Comparison of ENCODE assay signal across 1 cellular context in genomic region chr11:65013692-65014145, GRCh38.
A peak's percentile ranks its signal among the peaks of the same experiment; 100 is the strongest.
TF ChIP-seq lines count a peak whose summit lies in the region.

No MANE protein-coding gene starts in this region.

TF ChIP-seq in HepG2, 621 proteins besides CTCF, POLR2A, EP300 and RAD21 (continued from another document and continues in another):
- TF ChIP-seq, protein P1, sequence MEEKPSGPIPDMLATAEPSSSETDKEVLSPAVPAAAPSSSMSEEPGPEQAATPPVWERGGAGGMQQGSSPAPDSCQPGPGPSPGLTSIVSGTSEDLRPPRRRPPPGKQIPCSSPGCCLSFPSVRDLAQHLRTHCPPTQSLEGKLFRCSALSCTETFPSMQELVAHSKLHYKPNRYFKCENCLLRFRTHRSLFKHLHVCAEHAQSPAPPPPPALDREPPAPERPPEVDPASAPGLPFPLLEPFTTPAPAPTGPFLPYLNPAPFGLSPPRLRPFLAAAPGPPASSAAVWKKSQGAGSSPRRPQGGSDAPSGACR (CRISPR knock-in tag; IDR thresholded peaks at IDR 0.05): no peak
- TF ChIP-seq MIER3 (CRISPR knock-in tag; IDR thresholded peaks at IDR 0.05; ENCODE audit: borderline replicate concordance): 0 out of 2 replicates have a peak, but pooled peaks have one; percentile 25
- 0 out of 2 replicates have a peak, but pooled peaks have one; percentile 35 for TF ChIP-seq FOSL2 (CRISPR knock-in tag; IDR thresholded peaks at IDR 0.05)
- 0 out of 2 replicates have a peak, but pooled peaks have one; percentile 35 for TF ChIP-seq ZNF33A (CRISPR knock-in tag; IDR thresholded peaks at IDR 0.05; ENCODE audit: borderline replicate concordance)
- TF ChIP-seq ELF1 (CRISPR knock-in tag; IDR thresholded peaks at IDR 0.05): no peak; the same call in 1 of the 2 replicates
- 0 out of 2 replicates have a peak, but pooled peaks have one; percentile 1 for TF ChIP-seq ZNF768 (CRISPR knock-in tag; IDR thresholded peaks at IDR 0.05)
- 0 out of 2 replicates have a peak, but pooled peaks have one; percentile 10 for TF ChIP-seq TOE1 (CRISPR knock-in tag; IDR thresholded peaks at IDR 0.05)
- TF ChIP-seq HMG20B (CRISPR knock-in tag; conservative IDR thresholded peaks at IDR 0.05): no peak
- 0 out of 2 replicates have a peak, but pooled peaks have one; percentile 79 for TF ChIP-seq MXD4 (CRISPR knock-in tag; IDR thresholded peaks at IDR 0.05)
- TF ChIP-seq ASH2L (IDR thresholded peaks at IDR 0.05; ENCODE audit: insufficient read length, low read depth, low read length): peak; percentile 62
- TF ChIP-seq BRD4 (CRISPR knock-in tag; IDR thresholded peaks at IDR 0.05): peak; percentile 55
- TF ChIP-seq SATB2 (CRISPR knock-in tag; IDR thresholded peaks at IDR 0.05): 0 out of 2 replicates have a peak, but pooled peaks have one; percentile 50
- peak; percentile 96 for TF ChIP-seq ZBTB7B (CRISPR knock-in tag; IDR thresholded peaks at IDR 0.05)
- no peak for TF ChIP-seq ZNF572 (CRISPR knock-in tag; IDR thresholded peaks at IDR 0.05)
- no peak for TF ChIP-seq ZNF256 (CRISPR knock-in tag; conservative IDR thresholded peaks at IDR 0.05)
- no peak for TF ChIP-seq ZNF710 (CRISPR knock-in tag; IDR thresholded peaks at IDR 0.05; ENCODE audit: borderline replicate concordance)
- TF ChIP-seq ZNF556 (CRISPR knock-in tag; IDR thresholded peaks at IDR 0.05; ENCODE audit: borderline replicate concordance): no peak; the same call in 1 of the 2 replicates
- TF ChIP-seq KDM4B (CRISPR knock-in tag; IDR thresholded peaks at IDR 0.05): no peak
- TF ChIP-seq LCORL (IDR thresholded peaks at IDR 0.05): no peak
- TF ChIP-seq LCORL (CRISPR knock-in tag; IDR thresholded peaks at IDR 0.05): peak; percentile 82
- TF ChIP-seq ARNTL (CRISPR knock-in tag; IDR thresholded peaks at IDR 0.05): peak; percentile 96
- 0 out of 2 replicates have a peak, but pooled peaks have one; percentile 44 for TF ChIP-seq ZNF160 (CRISPR knock-in tag; IDR thresholded peaks at IDR 0.05)
- TF ChIP-seq ZFX (CRISPR knock-in tag; IDR thresholded peaks at IDR 0.05; ENCODE audit: low read depth): peak; percentile 64
- peak; percentile 93 for TF ChIP-seq HNF1B (CRISPR knock-in tag; IDR thresholded peaks at IDR 0.05)
- TF ChIP-seq, protein P2, sequence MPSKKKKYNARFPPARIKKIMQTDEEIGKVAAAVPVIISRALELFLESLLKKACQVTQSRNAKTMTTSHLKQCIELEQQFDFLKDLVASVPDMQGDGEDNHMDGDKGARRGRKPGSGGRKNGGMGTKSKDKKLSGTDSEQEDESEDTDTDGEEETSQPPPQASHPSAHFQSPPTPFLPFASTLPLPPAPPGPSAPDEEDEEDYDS (CRISPR knock-in tag; IDR thresholded peaks at IDR 0.05): peak; percentile 54
- TF ChIP-seq, protein P3, sequence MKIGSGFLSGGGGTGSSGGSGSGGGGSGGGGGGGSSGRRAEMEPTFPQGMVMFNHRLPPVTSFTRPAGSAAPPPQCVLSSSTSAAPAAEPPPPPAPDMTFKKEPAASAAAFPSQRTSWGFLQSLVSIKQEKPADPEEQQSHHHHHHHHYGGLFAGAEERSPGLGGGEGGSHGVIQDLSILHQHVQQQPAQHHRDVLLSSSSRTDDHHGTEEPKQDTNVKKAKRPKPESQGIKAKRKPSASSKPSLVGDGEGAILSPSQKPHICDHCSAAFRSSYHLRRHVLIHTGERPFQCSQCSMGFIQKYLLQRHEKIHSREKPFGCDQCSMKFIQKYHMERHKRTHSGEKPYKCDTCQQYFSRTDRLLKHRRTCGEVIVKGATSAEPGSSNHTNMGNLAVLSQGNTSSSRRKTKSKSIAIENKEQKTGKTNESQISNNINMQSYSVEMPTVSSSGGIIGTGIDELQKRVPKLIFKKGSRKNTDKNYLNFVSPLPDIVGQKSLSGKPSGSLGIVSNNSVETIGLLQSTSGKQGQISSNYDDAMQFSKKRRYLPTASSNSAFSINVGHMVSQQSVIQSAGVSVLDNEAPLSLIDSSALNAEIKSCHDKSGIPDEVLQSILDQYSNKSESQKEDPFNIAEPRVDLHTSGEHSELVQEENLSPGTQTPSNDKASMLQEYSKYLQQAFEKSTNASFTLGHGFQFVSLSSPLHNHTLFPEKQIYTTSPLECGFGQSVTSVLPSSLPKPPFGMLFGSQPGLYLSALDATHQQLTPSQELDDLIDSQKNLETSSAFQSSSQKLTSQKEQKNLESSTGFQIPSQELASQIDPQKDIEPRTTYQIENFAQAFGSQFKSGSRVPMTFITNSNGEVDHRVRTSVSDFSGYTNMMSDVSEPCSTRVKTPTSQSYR (CRISPR knock-in tag; IDR thresholded peaks at IDR 0.05; ENCODE audit: borderline replicate concordance): no peak
- TF ChIP-seq YEATS4 (CRISPR knock-in tag; IDR thresholded peaks at IDR 0.05; ENCODE audit: borderline replicate concordance): 0 out of 2 replicates have a peak, but pooled peaks have one; percentile 61
- TF ChIP-seq, protein P4, sequence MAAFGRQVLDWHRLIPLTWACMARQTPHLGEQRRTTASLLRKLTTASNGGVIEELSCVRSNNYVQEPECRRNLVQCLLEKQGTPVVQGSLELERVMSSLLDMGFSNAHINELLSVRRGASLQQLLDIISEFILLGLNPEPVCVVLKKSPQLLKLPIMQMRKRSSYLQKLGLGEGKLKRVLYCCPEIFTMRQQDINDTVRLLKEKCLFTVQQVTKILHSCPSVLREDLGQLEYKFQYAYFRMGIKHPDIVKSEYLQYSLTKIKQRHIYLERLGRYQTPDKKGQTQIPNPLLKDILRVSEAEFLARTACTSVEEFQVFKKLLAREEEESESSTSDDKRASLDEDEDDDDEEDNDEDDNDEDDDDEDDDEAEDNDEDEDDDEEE (CRISPR knock-in tag; IDR thresholded peaks at IDR 0.05): no peak; the same call in 1 of the 2 replicates
- TF ChIP-seq ZNF563 (CRISPR knock-in tag; IDR thresholded peaks at IDR 0.05): peak; percentile 71; the same call in 1 of the 2 replicates
- 0 out of 2 replicates have a peak, but pooled peaks have one; percentile 57 for TF ChIP-seq WIZ (CRISPR knock-in tag; IDR thresholded peaks at IDR 0.05)
- 0 out of 2 replicates have a peak, but pooled peaks have one; percentile 57 for TF ChIP-seq ATF5 (CRISPR knock-in tag; IDR thresholded peaks at IDR 0.05; ENCODE audit: low read depth)
- TF ChIP-seq, protein P5, sequence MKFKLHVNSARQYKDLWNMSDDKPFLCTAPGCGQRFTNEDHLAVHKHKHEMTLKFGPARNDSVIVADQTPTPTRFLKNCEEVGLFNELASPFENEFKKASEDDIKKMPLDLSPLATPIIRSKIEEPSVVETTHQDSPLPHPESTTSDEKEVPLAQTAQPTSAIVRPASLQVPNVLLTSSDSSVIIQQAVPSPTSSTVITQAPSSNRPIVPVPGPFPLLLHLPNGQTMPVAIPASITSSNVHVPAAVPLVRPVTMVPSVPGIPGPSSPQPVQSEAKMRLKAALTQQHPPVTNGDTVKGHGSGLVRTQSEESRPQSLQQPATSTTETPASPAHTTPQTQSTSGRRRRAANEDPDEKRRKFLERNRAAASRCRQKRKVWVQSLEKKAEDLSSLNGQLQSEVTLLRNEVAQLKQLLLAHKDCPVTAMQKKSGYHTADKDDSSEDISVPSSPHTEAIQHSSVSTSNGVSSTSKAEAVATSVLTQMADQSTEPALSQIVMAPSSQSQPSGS (CRISPR knock-in tag; IDR thresholded peaks at IDR 0.05): 0 out of 2 replicates have a peak, but pooled peaks have one; percentile 40
- TF ChIP-seq ZNF614 (CRISPR knock-in tag; IDR thresholded peaks at IDR 0.05; ENCODE audit: borderline replicate concordance): peak; percentile 21; the same call in 1 of the 2 replicates
- TF ChIP-seq SP4 (CRISPR knock-in tag; IDR thresholded peaks at IDR 0.05): peak; percentile 61; the same call in 1 of the 2 replicates
- TF ChIP-seq NFIC (IDR thresholded peaks at IDR 0.05; ENCODE audit: low read length): no peak
- TF ChIP-seq USF2 (IDR thresholded peaks at IDR 0.05; ENCODE audit: low read depth, low read length): peak; percentile 87
- peak; percentile 99; the same call in 1 of the 2 replicates for TF ChIP-seq USF2 (CRISPR knock-in tag; IDR thresholded peaks at IDR 0.05; ENCODE audit: borderline replicate concordance)
- TF ChIP-seq HDAC2 (CRISPR knock-in tag; IDR thresholded peaks at IDR 0.05): no peak
- TF ChIP-seq ZNF547 (CRISPR knock-in tag; IDR thresholded peaks at IDR 0.05): peak; percentile 83; the same call in 1 of the 2 replicates
- no peak for TF ChIP-seq SRSF9 (IDR thresholded peaks at IDR 0.05; ENCODE audit: borderline replicate concordance, insufficient read depth, low read depth, low read length, poor library complexity, severe bottlenecking)
- TF ChIP-seq, protein P6, sequence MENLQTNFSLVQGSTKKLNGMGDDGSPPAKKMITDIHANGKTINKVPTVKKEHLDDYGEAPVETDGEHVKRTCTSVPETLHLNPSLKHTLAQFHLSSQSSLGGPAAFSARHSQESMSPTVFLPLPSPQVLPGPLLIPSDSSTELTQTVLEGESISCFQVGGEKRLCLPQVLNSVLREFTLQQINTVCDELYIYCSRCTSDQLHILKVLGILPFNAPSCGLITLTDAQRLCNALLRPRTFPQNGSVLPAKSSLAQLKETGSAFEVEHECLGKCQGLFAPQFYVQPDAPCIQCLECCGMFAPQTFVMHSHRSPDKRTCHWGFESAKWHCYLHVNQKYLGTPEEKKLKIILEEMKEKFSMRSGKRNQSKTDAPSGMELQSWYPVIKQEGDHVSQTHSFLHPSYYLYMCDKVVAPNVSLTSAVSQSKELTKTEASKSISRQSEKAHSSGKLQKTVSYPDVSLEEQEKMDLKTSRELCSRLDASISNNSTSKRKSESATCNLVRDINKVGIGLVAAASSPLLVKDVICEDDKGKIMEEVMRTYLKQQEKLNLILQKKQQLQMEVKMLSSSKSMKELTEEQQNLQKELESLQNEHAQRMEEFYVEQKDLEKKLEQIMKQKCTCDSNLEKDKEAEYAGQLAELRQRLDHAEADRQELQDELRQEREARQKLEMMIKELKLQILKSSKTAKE (CRISPR knock-in tag; IDR thresholded peaks at IDR 0.05; ENCODE audit: borderline replicate concordance): no peak
- no peak for TF ChIP-seq CHD4 (IDR thresholded peaks at IDR 0.05; ENCODE audit: borderline replicate concordance, low read length)
- TF ChIP-seq TFAP4 (IDR thresholded peaks at IDR 0.05; ENCODE audit: borderline replicate concordance, low read depth): peak; percentile 72; the same call in 1 of the 2 replicates
- TF ChIP-seq HDAC1 (CRISPR knock-in tag; IDR thresholded peaks at IDR 0.05): peak; percentile 81; the same call in 1 of the 2 replicates
- 0 out of 2 replicates have a peak, but pooled peaks have one; percentile 2 for TF ChIP-seq PPARG (CRISPR knock-in tag; conservative IDR thresholded peaks at IDR 0.05)
- TF ChIP-seq PTBP1 (IDR thresholded peaks at IDR 0.05; ENCODE audit: low read depth, low read length, poor library complexity, severe bottlenecking): no peak
- no peak for TF ChIP-seq ZFP62 (CRISPR knock-in tag; IDR thresholded peaks at IDR 0.05)
- TF ChIP-seq ZNF780A (CRISPR knock-in tag; IDR thresholded peaks at IDR 0.05): no peak
- TF ChIP-seq ZNF776 (CRISPR knock-in tag; IDR thresholded peaks at IDR 0.05): peak; percentile 13; the same call in 1 of the 2 replicates
- no peak for TF ChIP-seq MBD4 (IDR thresholded peaks at IDR 0.05; ENCODE audit: borderline replicate concordance, low read length)
- TF ChIP-seq ZBTB3 (CRISPR knock-in tag; IDR thresholded peaks at IDR 0.05; ENCODE audit: borderline replicate concordance, low read depth): no peak
- TF ChIP-seq ZNF607 (CRISPR knock-in tag; IDR thresholded peaks at IDR 0.05; ENCODE audit: borderline replicate concordance): 0 out of 2 replicates have a peak, but pooled peaks have one; percentile 42
